11 cellular contexts compared by ENCODE assay signal in genomic region chr9:91354846-91355245, GRCh38.
"Had no signal": no experiment of that assay in that cellular context is flagged by ENCODE, and none has a peak within 500 bp of the region (broad histone marks: within the 10 kb centered on the region; RNA-seq: fewer than 3 reads in every experiment).

No MANE protein-coding gene starts in this region.

- ATAC-seq: natural killer cell; stimulated activated effector memory CD8-positive, alpha-beta T cell treated with anti-CD3 and anti-CD28 coated beads, Interleukin-12 subunit alpha, Interleukin-12 subunit beta, amount 100 ng/mL, for 72 hours had no signal

- H3K4me3 Mint-ChIP-seq: activated naive CD4-positive, alpha-beta T cell treated with anti-CD3 and anti-CD28 coated beads for 36 hours; natural killer cell; stimulated activated effector memory CD8-positive, alpha-beta T cell treated with anti-CD3 and anti-CD28 coated beads, Interleukin-12 subunit alpha, Interleukin-12 subunit beta, amount 100 ng/mL, for 72 hours had no signal

- H3K9me3 ChIP-seq: neutrophil, tibial artery had no signal

- H3K36me3 Mint-ChIP-seq: natural killer cell had no signal

- H3K9ac ChIP-seq: parathyroid adenoma had no signal

- H3K79me2 ChIP-seq: parathyroid adenoma had no signal

- H3K27ac Mint-ChIP-seq: activated naive CD4-positive, alpha-beta T cell treated with anti-CD3 and anti-CD28 coated beads for 36 hours; natural killer cell; stimulated activated effector memory CD8-positive, alpha-beta T cell treated with anti-CD3 and anti-CD28 coated beads, Interleukin-12 subunit alpha, Interleukin-12 subunit beta, amount 100 ng/mL, for 72 hours had no signal

- H3K4me1 ChIP-seq: parathyroid adenoma had no signal

- H3K27me3 ChIP-seq: neutrophil, tibial artery had no signal

- DNase-seq: activated CD4-positive, CD25-positive, alpha-beta regulatory T cell treated with anti-CD3 and anti-CD28 coated beads, Interleukin-2, amount 50 U/mL, for 72 hours; activated CD8-positive, alpha-beta memory T cell treated with anti-CD3 and anti-CD28 coated beads, Interleukin-2, amount 50 U/mL, for 48 hours; activated naive CD4-positive, alpha-beta T cell treated with anti-CD3 and anti-CD28 coated beads for 36 hours; foreskin melanocyte; head of caudate nucleus; mesendoderm; natural killer cell; tibial artery had no signal

- H3K9me3 Mint-ChIP-seq: activated naive CD4-positive, alpha-beta T cell treated with anti-CD3 and anti-CD28 coated beads for 36 hours; natural killer cell; stimulated activated effector memory CD8-positive, alpha-beta T cell treated with anti-CD3 and anti-CD28 coated beads, Interleukin-12 subunit alpha, Interleukin-12 subunit beta, amount 100 ng/mL, for 72 hours had no signal

- H3K27ac ChIP-seq: neutrophil, parathyroid adenoma, tibial artery had no signal

- H3K4me3 ChIP-seq: tibial artery had no signal

- H2AFZ ChIP-seq: parathyroid adenoma had no signal
